21 cellular contexts compared by ENCODE assay signal in the genomic region with DNA sequence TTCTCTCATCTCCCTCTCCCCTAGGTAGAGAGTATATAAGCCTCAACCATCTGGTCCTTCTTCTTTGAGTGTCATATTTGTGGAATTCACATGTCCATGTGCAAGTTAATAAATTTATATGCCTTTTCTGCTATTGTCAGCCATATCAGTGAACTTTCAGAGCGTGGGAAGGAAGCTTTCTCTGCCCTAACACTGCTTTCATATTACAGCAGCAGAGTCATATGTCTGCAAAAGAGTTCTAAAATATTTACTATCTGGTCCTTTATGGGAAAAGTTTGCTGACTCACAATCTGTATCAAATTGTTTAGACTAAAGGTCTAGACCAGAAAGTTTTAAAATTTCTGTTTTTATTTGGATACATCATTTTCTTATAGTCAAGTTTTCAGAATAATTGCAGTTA.
"Had no signal": no experiment of that assay in that cellular context is flagged by ENCODE, and none has a peak within 500 bp of the region (broad histone marks: within the 10 kb centered on the region; RNA-seq: fewer than 3 reads in every experiment).

No MANE protein-coding gene starts in this region.

- H3K36me3 ChIP-seq: esophagus muscularis mucosa, gastrocnemius medialis, right atrium auricular region had no signal

- DNase-seq: activated CD4-positive, alpha-beta T cell treated with anti-CD3 and anti-CD28 coated beads for 36 hours; activated CD4-positive, alpha-beta T cell treated with anti-CD3 and anti-CD28 coated beads, Interleukin-2, amount 50 U/mL, for 48 hours; activated CD4-positive, CD25-positive, alpha-beta regulatory T cell; activated CD8-positive, alpha-beta memory T cell treated with anti-CD3 and anti-CD28 coated beads for 24 hours; activated effector memory CD4-positive, alpha-beta T cell treated with Interleukin-2 at 50 U/mL for 16 hours; activated naive CD4-positive, alpha-beta T cell treated with Interleukin-2 at 50 U/mL for 16 hours; aorta; effector CD4-positive, alpha-beta T cell; gastrocnemius medialis; glutamatergic neuron; kidney; left colon; mammary epithelial cell; natural killer cell; stimulated activated CD4-positive, alpha-beta T cell treated with anti-CD3 and anti-CD28 coated beads, Interleukin-12 subunit alpha, Interleukin-12 subunit beta, amount 100 ng/mL, for 4 hours; stimulated activated CD4-positive, alpha-beta T cell treated with anti-CD3 and anti-CD28 coated beads, Interleukin-4, amount 100 ng/mL, for 1 hour; stimulated activated naive CD8-positive, alpha-beta T cell treated with anti-CD3 and anti-CD28 coated beads, Interleukin-15, Interleukin-2, amounts not matched to agents 100 U/mL and 50 U/mL, for 24 hours; testis; trophoblast cell had no signal

- H3K9me3 ChIP-seq: esophagus muscularis mucosa, gastrocnemius medialis, right atrium auricular region, testis had no signal

- H3K27ac ChIP-seq: esophagus muscularis mucosa, gastrocnemius medialis, right atrium auricular region, testis had no signal

- H3K4me3 ChIP-seq: esophagus muscularis mucosa, gastrocnemius medialis, right atrium auricular region, testis had no signal

- H3K4me1 ChIP-seq: esophagus muscularis mucosa, gastrocnemius medialis, right atrium auricular region, testis had no signal

- H3K27me3 ChIP-seq: esophagus muscularis mucosa, gastrocnemius medialis, right atrium auricular region, testis had no signal
